24 cellular contexts compared by ENCODE assay signal in genomic region chr18:62837011-62837410, GRCh38.
DNase-seq lines count a peak whose midpoint lies in the region; ATAC-seq, FAIRE-seq and TF ChIP-seq lines count a peak whose summit lies in the region.
"Had no signal": no experiment of that assay in that cellular context is flagged by ENCODE, and none has a peak within 500 bp of the region (broad histone marks: within the 10 kb centered on the region; RNA-seq: fewer than 3 reads in every experiment).

No MANE protein-coding gene starts in this region.

- peak overlapping the region; percentile 90 for H3K27ac ChIP-seq in GM23338 (ENCODE audit: low read depth)
- peak overlapping the region; percentile 33 for H3K27ac ChIP-seq in HUES48 (ENCODE audit: low read depth, low read length)
- no peak overlapping the region for H3K27ac ChIP-seq in K562 (ENCODE audit: extremely low read depth, low read depth, low read length)
- no peak overlapping the region for H3K27ac ChIP-seq in iPS-20b (ENCODE audit: low read length)
- H3K27ac ChIP-seq in esophagus muscularis mucosa (replicated peaks in 1 of 4): no peak overlapping the region
- H3K27ac ChIP-seq: 22Rv1; A549; BLaER1 treated with 17β-estradiol and CSF1 and Interleukin-3, amounts not matched to agents 10 nM and 100 nM; C4-2B had no signal

- peak; percentile 80 for FAIRE-seq in K562 (lab: Jason Lieb, UNC)
- FAIRE-seq: A549, GM12891 had no signal

- peaks cover 73% of the 10 kb centered on the region for H3K79me2 ChIP-seq in GM23338 (replicated peaks; ENCODE audit: insufficient read depth)
- H3K79me2 ChIP-seq in K562 (ENCODE audit: control insufficient read depth, insufficient read depth, low read length): peaks cover 8% of the 10 kb centered on the region; the same call in 2 of the 3 replicates

- no peak overlapping the region for H3K4me3 Mint-ChIP-seq in GM23338
- H3K4me3 Mint-ChIP-seq: B cell; CD4-positive, alpha-beta T cell; CD8-positive, alpha-beta T cell had no signal

- TF ChIP-seq CTCF in GM23338 (conservative IDR thresholded peaks at IDR 0.05; ENCODE audit: low read depth in 2 of 2): no peak
- no peak for TF ChIP-seq CTCF in K562 (IDR thresholded peaks at IDR 0.05 in 2 of 3, conservative IDR thresholded peaks at IDR 0.05 in 1 of 3; ENCODE audit: insufficient read depth in 2 of 3, low read depth in 1 of 3, low read length in 3 of 3)
- TF ChIP-seq CTCF in esophagus muscularis mucosa (IDR thresholded peaks at IDR 0.05): no peak

- no peak for ATAC-seq in GM23338
- peak; percentile 75 for ATAC-seq in K562
- no peak for ATAC-seq in HG03565 (IDR thresholded peaks at IDR 0.05; ENCODE audit: unreplicated experiment)
- ATAC-seq: A549; CD8-positive, alpha-beta T cell had no signal

- H3K9me3 ChIP-seq in HUES48 (ENCODE audit: control insufficient read depth, insufficient read depth, low read length) (no peaks in the 10 kb centered on the region), K562 (replicated peaks; ENCODE audit: control insufficient read depth, insufficient read depth, low read depth, low read length) (0 out of 2 replicates have a peak, but pooled peaks cover 2% of the 10 kb centered on the region), iPS-20b (ENCODE audit: insufficient read depth, low read depth, low read length) (no peaks in the 10 kb centered on the region), esophagus muscularis mucosa (no peaks in the 10 kb centered on the region)
- H3K9me3 ChIP-seq: A549; BLaER1 treated with 17β-estradiol and CSF1 and Interleukin-3, amounts not matched to agents 10 nM and 100 nM; Caco-2 had no signal

- peaks cover 2% of the 10 kb centered on the region for H3K9me1 ChIP-seq in K562 (ENCODE audit: control insufficient read depth, insufficient read depth, low read length)

- no peak for TF ChIP-seq RAD21 in K562 (CRISPR knock-in tag; conservative IDR thresholded peaks at IDR 0.05 in 1 of 2, IDR thresholded peaks at IDR 0.05 in 1 of 2)

- POLR2A ChIA-PET in K562 (lab: Yijun Ruan, JAX): interaction anchor here (1.0 kb wide), 2 partner anchors 79 to 121 kb away, joined by 3 read pairs; no protein-coding TSS in a partner anchor

- H3K27me3 Mint-ChIP-seq in GM23338 (ENCODE audit: insufficient read depth, low read depth, poor library complexity): peaks cover 7% of the 10 kb centered on the region
- H3K27me3 Mint-ChIP-seq: B cell; CD4-positive, alpha-beta T cell had no signal

- H3K27ac Mint-ChIP-seq in GM23338: peak overlapping the region; percentile 94
- H3K27ac Mint-ChIP-seq: B cell; CD4-positive, alpha-beta T cell; CD8-positive, alpha-beta T cell had no signal

- in situ Hi-C loops in K562 (cut with MboI): no loop called here

- TF ChIP-seq POLR2A in K562 (conservative IDR thresholded peaks at IDR 0.05) (no peak), esophagus muscularis mucosa (IDR thresholded peaks at IDR 0.05; ENCODE audit: low read depth) (no peak)

- 16% methylated on average over 5 of the region's 5 CpGs for WGBS in K562 (ENCODE audit: insufficient coverage, low coverage, missing lambda C conversion rate)
- 98% methylated on average over 5 of the region's 5 CpGs for WGBS in esophagus muscularis mucosa

- H3K9me3 Mint-ChIP-seq in GM23338: no peaks in the 10 kb centered on the region
- H3K9me3 Mint-ChIP-seq: CD4-positive, alpha-beta T cell; CD8-positive, alpha-beta T cell had no signal

- peaks cover 68% of the 10 kb centered on the region for H3K4me1 Mint-ChIP-seq in GM23338

- peaks cover 11% of the 10 kb centered on the region; the same call in 2 of the 3 replicates for H3K36me3 Mint-ChIP-seq in GM23338 (ENCODE audit: low read depth)

- H4K20me1 ChIP-seq in GM23338 (replicated peaks; ENCODE audit: insufficient read depth) (no peaks in the 10 kb centered on the region), K562 (replicated peaks; ENCODE audit: control insufficient read depth, insufficient read depth, low read length) (no peaks in the 10 kb centered on the region)

- DNase-seq in GM23338 (ENCODE audit: low spot score) (no peak), K562 (ENCODE audit: extremely low read depth in 1 of 4, low spot score in 3 of 4) (peak in 2 of 4 experiments; percentile 8 to 50), esophagus muscularis mucosa (ENCODE audit: extremely low spot score) (no peak), DMS153 treated with DMSO at 0.1 percent for 48 hours (lab: John Stamatoyannopoulos, UW; ENCODE audit: unreplicated experiment) (no peak), H7 (no peak)
- DNase-seq: AML-193; Caco-2; Calu3; CD4-positive, alpha-beta T cell; CD8-positive, alpha-beta T cell; DMS53; DMS79; DND-41; EL; GDM1 had no signal

- intact Hi-C loops in K562 (cut with micrococcal nuclease): loop anchor here (10.0 kb wide), 1 partner anchor 92 kb away; no protein-coding TSS in a partner anchor
- intact Hi-C loops in esophagus muscularis mucosa (cut with DNase I): no loop called here

- H3F3A ChIP-seq in GM23338 (replicated peaks; ENCODE audit: low read depth): no peaks in the 10 kb centered on the region

- no peak overlapping the region for H3K9ac ChIP-seq in HUES48 (ENCODE audit: low read depth, low read length)
- H3K9ac ChIP-seq in K562 (ENCODE audit: insufficient read depth in 1 of 2, low read depth in 2 of 2, low read length in 2 of 2): peak overlapping the region in 1 of 2 experiments; percentile 58; a peak in 1 of 4 replicates
- H3K9ac ChIP-seq in iPS-20b (ENCODE audit: low read depth, low read length): 0 out of 2 replicates have a peak overlapping the region, but pooled peaks have one; percentile 7
- H3K9ac ChIP-seq: BLaER1 treated with 17β-estradiol and CSF1 and Interleukin-3, amounts not matched to agents 10 nM and 100 nM had no signal

- BruUV-seq in K562 (replicated peaks; lab: Mats Ljungman, UMichigan): no TSS peak

- TF ChIP-seq EP300 in K562 (IDR thresholded peaks at IDR 0.05; ENCODE audit: low read length) (no peak), esophagus muscularis mucosa (IDR thresholded peaks at IDR 0.05) (no peak)

- H3K9me2 ChIP-seq in GM23338 (ENCODE audit: insufficient read depth): no peaks in the 10 kb centered on the region

- H3K4me2 ChIP-seq in GM23338: 0 out of 2 replicates have a peak overlapping the region, but pooled peaks have one; percentile 15
- no peak overlapping the region; the same call in 1 of the 2 replicates for H3K4me2 ChIP-seq in K562 (ENCODE audit: insufficient read depth, low read length)
- H3K4me2 ChIP-seq: A549; BLaER1 treated with 17β-estradiol and CSF1 and Interleukin-3, amounts not matched to agents 10 nM and 100 nM had no signal

- CTCF ChIA-PET in K562 (lab: Yijun Ruan, JAX; ENCODE audit: low intra/inter-chr PET ratio): no interaction called here

- no peak overlapping the region for H3K4me3 ChIP-seq in GM23338
- no peak overlapping the region for H3K4me3 ChIP-seq in HUES48 (ENCODE audit: low read depth, low read length)
- H3K4me3 ChIP-seq in K562: no peak overlapping the region
- no peak overlapping the region for H3K4me3 ChIP-seq in iPS-20b (ENCODE audit: low read length)
- H3K4me3 ChIP-seq in esophagus muscularis mucosa: no peak overlapping the region
- H3K4me3 ChIP-seq in H7 (ENCODE audit: insufficient read depth, low read depth, low read length): no peak overlapping the region
- H3K4me3 ChIP-seq: A549; BLaER1 treated with 17β-estradiol and CSF1 and Interleukin-3, amounts not matched to agents 10 nM and 100 nM had no signal

- H3K36me3 ChIP-seq in GM23338 (ENCODE audit: insufficient read depth) (no peaks in the 10 kb centered on the region), HUES48 (ENCODE audit: control insufficient read depth, insufficient read depth, low read length) (no peaks in the 10 kb centered on the region), K562 (ENCODE audit: control insufficient read depth, insufficient read depth, low read length) (no peaks in the 10 kb centered on the region), iPS-20b (ENCODE audit: insufficient read depth, low read depth, low read length) (no peaks in the 10 kb centered on the region), esophagus muscularis mucosa (no peaks in the 10 kb centered on the region), H7 (replicated peaks; ENCODE audit: control insufficient read depth, insufficient read depth, low read length) (no peaks in the 10 kb centered on the region)

- H3K4me1 ChIP-seq in GM23338 (ENCODE audit: insufficient read depth) (peaks cover 55% of the 10 kb centered on the region), HUES48 (ENCODE audit: control insufficient read depth, insufficient read depth, low read length) (peaks cover 62% of the 10 kb centered on the region), K562 (replicated peaks in 1 of 2; ENCODE audit: control insufficient read depth in 2 of 2, insufficient read depth in 2 of 2, low read length in 2 of 2) (peaks cover 7 to 16% of the 10 kb centered on the region in 2 experiments; a peak in 4 of 5 replicates), iPS-20b (ENCODE audit: insufficient read depth, low read length) (peaks cover 43% of the 10 kb centered on the region), esophagus muscularis mucosa (peaks cover 3 to 8% (median 5%) of the 10 kb centered on the region in 4 donors)
- H3K4me1 ChIP-seq: Caco-2 had no signal

- H2AFZ ChIP-seq in GM23338 (no peak overlapping the region), K562 (ENCODE audit: low read depth, low read length) (no peak overlapping the region)

- H3K27me3 ChIP-seq in GM23338 (ENCODE audit: insufficient read depth) (no peaks in the 10 kb centered on the region), HUES48 (ENCODE audit: control insufficient read depth, insufficient read depth, low read length) (no peaks in the 10 kb centered on the region), K562 (ENCODE audit: control insufficient read depth in 2 of 2, insufficient read depth in 2 of 2, low read length in 2 of 2) (no peaks in the 10 kb centered on the region), iPS-20b (ENCODE audit: insufficient read depth, low read length) (no peaks in the 10 kb centered on the region), esophagus muscularis mucosa (no peaks in the 10 kb centered on the region), H7 (ENCODE audit: control insufficient read depth, insufficient read depth, low read length) (no peaks in the 10 kb centered on the region)
- H3K27me3 ChIP-seq: BLaER1 treated with 17β-estradiol and CSF1 and Interleukin-3, amounts not matched to agents 10 nM and 100 nM had no signal

TF ChIP-seq in GM23338, 12 proteins besides CTCF, POLR2A, EP300 and RAD21:
- no peak for TF ChIP-seq CREB1 (CRISPR knock-in tag; IDR thresholded peaks at IDR 0.05; ENCODE audit: low read depth)
- TF ChIP-seq POLR2AphosphoS5 (IDR thresholded peaks at IDR 0.05; ENCODE audit: low read depth): no peak

TF ChIP-seq in K562, 482 proteins besides CTCF, POLR2A, EP300 and RAD21 (continues in another document):
- no peak for TF ChIP-seq ESRRB (CRISPR knock-in tag; IDR thresholded peaks at IDR 0.05; ENCODE audit: borderline replicate concordance)
- peak; percentile 50; the same call in 1 of the 2 replicates for TF ChIP-seq NCOR1 (IDR thresholded peaks at IDR 0.05)
- peak; percentile 73 for TF ChIP-seq TCF3 (CRISPR knock-in tag; IDR thresholded peaks at IDR 0.05)
- peak; percentile 64 for TF ChIP-seq CBFA2T2 (conservative IDR thresholded peaks at IDR 0.05)
- TF ChIP-seq DPF2 (IDR thresholded peaks at IDR 0.05): 0 out of 2 replicates have a peak, but pooled peaks have one; percentile 17
- peak; percentile 77 for TF ChIP-seq CBFA2T3 (IDR thresholded peaks at IDR 0.05)
- TF ChIP-seq CEBPB (tag; IDR thresholded peaks at IDR 0.05): no peak
- peak; percentile 47; the same call in 1 of the 2 replicates for TF ChIP-seq SOX6 (IDR thresholded peaks at IDR 0.05)

Comparison
In these comparisons a context has a peak if more than half of its experiments do, and no peak if none do; other contexts are left out.
1. H3K27ac ChIP-seq: peak in GM23338 (single experiment) and HUES48 (single experiment); none in K562 (single experiment), iPS-20b (single experiment) and esophagus muscularis mucosa (0 of 4).